16 cellular contexts compared by ENCODE assay signal in genomic region chr6:163951326-163951725, GRCh38.
DNase-seq lines count a peak whose midpoint lies in the region; FAIRE-seq and TF ChIP-seq lines count a peak whose summit lies in the region.
"Had no signal": no experiment of that assay in that cellular context is flagged by ENCODE, and none has a peak within 500 bp of the region (broad histone marks: within the 10 kb centered on the region; RNA-seq: fewer than 3 reads in every experiment).

No MANE protein-coding gene starts in this region.

- no peak overlapping the region for H4K8ac ChIP-seq in mesenchymal stem cell (ENCODE audit: low read length)
- no peak overlapping the region for H4K8ac ChIP-seq in neuronal stem cell (ENCODE audit: low read depth, low read length)

- H3K79me2 ChIP-seq in astrocyte (ENCODE audit: insufficient read depth, low read length) = no peaks in the 10 kb centered on the region

- H3K4me3 ChIP-seq in astrocyte (ENCODE audit: insufficient read depth, low read depth, low read length) (no peak overlapping the region), mesenchymal stem cell (ENCODE audit: insufficient read depth in 1 of 2, low read depth in 1 of 2, low read length in 2 of 2) (no peak overlapping the region), neuronal stem cell (ENCODE audit: low read length in 2 of 2) (no peak overlapping the region), H7 (ENCODE audit: insufficient read depth, low read depth, low read length) (no peak overlapping the region)
- H3K4me3 ChIP-seq: BLaER1 treated with 17β-estradiol and CSF1 and Interleukin-3, amounts not matched to agents 10 nM and 100 nM had no signal

- H2AFZ ChIP-seq in astrocyte (ENCODE audit: low read depth, low read length) (no peak overlapping the region), mesenchymal stem cell (ENCODE audit: low read depth, low read length) (no peak overlapping the region), neuronal stem cell (ENCODE audit: low read length) (no peak overlapping the region)

- no peak for DNase-seq in astrocyte (ENCODE audit: low read depth)
- DNase-seq in mesenchymal stem cell = no peak
- no peak for DNase-seq in neuronal stem cell (ENCODE audit: low spot score)
- peak; percentile 52 for DNase-seq in smooth muscle cell of the brain vasculature (ENCODE audit: low read depth, low spot score)
- no peak for DNase-seq in H7
- DNase-seq in germinal center (ENCODE audit: low spot score) = no peak
- DNase-seq in progenitor cell of endocrine pancreas (ENCODE audit: low spot score, unreplicated experiment) = no peak
- DNase-seq: Calu3; CD8-positive, alpha-beta T cell; DMS79 treated with DMSO at 0.1 percent for 48 hours; GF-D8; GOT3; H9 had no signal

- no peaks in the 10 kb centered on the region for H3K9me3 Mint-ChIP-seq in astrocyte (ENCODE audit: unreplicated experiment)
- no peaks in the 10 kb centered on the region for H3K9me3 Mint-ChIP-seq in progenitor cell of endocrine pancreas (ENCODE audit: low read depth)
- H3K9me3 Mint-ChIP-seq: CD8-positive, alpha-beta T cell had no signal

- no peaks in the 10 kb centered on the region for H4K20me1 ChIP-seq in astrocyte (ENCODE audit: insufficient read depth, low read length)
- H4K20me1 ChIP-seq: BLaER1 treated with 17β-estradiol and CSF1 and Interleukin-3, amounts not matched to agents 10 nM and 100 nM had no signal

- H3K4me1 Mint-ChIP-seq in astrocyte (ENCODE audit: low read depth, unreplicated experiment) = peaks cover 35% of the 10 kb centered on the region
- peaks cover 4% of the 10 kb centered on the region for H3K4me1 Mint-ChIP-seq in progenitor cell of endocrine pancreas (ENCODE audit: low read depth)
- H3K4me1 Mint-ChIP-seq: B cell had no signal

- H3K27me3 Mint-ChIP-seq in astrocyte (ENCODE audit: low read depth, unreplicated experiment) (peaks cover 3% of the 10 kb centered on the region), progenitor cell of endocrine pancreas (peaks cover 11% of the 10 kb centered on the region)

- H3K36me3 Mint-ChIP-seq in astrocyte (ENCODE audit: low read depth, unreplicated experiment) (no peaks in the 10 kb centered on the region), progenitor cell of endocrine pancreas (ENCODE audit: insufficient read depth) (no peaks in the 10 kb centered on the region)
- H3K36me3 Mint-ChIP-seq: CD8-positive, alpha-beta T cell had no signal

- H3K4me2 ChIP-seq in astrocyte (ENCODE audit: low read length) (no peak overlapping the region), mesenchymal stem cell (ENCODE audit: low read length, poor library complexity, severe bottlenecking) (no peak overlapping the region), neuronal stem cell (ENCODE audit: insufficient read depth, low read length, poor library complexity, severe bottlenecking) (no peak overlapping the region)
- H3K4me2 ChIP-seq: BLaER1 treated with 17β-estradiol and CSF1 and Interleukin-3, amounts not matched to agents 10 nM and 100 nM had no signal

- H3K27me3 ChIP-seq in astrocyte (ENCODE audit: insufficient read depth, low read length) (no peaks in the 10 kb centered on the region), mesenchymal stem cell (ENCODE audit: control insufficient read depth in 1 of 2, insufficient read depth in 1 of 2, low read length in 2 of 2) (no peaks in the 10 kb centered on the region), neuronal stem cell (ENCODE audit: control insufficient read depth in 3 of 3, insufficient read depth in 3 of 3, low read depth in 1 of 3, low read length in 3 of 3) (no peaks in the 10 kb centered on the region), H7 (ENCODE audit: control insufficient read depth, insufficient read depth, low read length) (no peaks in the 10 kb centered on the region)
- H3K27me3 ChIP-seq: BLaER1 treated with 17β-estradiol and CSF1 and Interleukin-3, amounts not matched to agents 10 nM and 100 nM had no signal

- H3K79me1 ChIP-seq in mesenchymal stem cell (replicated peaks; ENCODE audit: low read length, poor library complexity, severe bottlenecking) = no peaks in the 10 kb centered on the region
- no peaks in the 10 kb centered on the region for H3K79me1 ChIP-seq in neuronal stem cell (ENCODE audit: low read depth, low read length)

- H3K36me3 ChIP-seq in astrocyte (ENCODE audit: insufficient read depth, low read length) (no peaks in the 10 kb centered on the region), mesenchymal stem cell (ENCODE audit: control insufficient read depth in 1 of 2, insufficient read depth in 2 of 2, low read depth in 1 of 2, low read length in 2 of 2) (no peaks in the 10 kb centered on the region), neuronal stem cell (replicated peaks in 1 of 2; ENCODE audit: control insufficient read depth in 2 of 2, insufficient read depth in 2 of 2, low read length in 2 of 2) (no peaks in the 10 kb centered on the region), H7 (replicated peaks; ENCODE audit: control insufficient read depth, insufficient read depth, low read length) (no peaks in the 10 kb centered on the region)
- H3K36me3 ChIP-seq: BLaER1 treated with 17β-estradiol and CSF1 and Interleukin-3, amounts not matched to agents 10 nM and 100 nM had no signal

- H3K18ac ChIP-seq in mesenchymal stem cell (ENCODE audit: low read depth in 1 of 2, low read length in 2 of 2) = no peak overlapping the region
- peak overlapping the region; percentile 45 for H3K18ac ChIP-seq in neuronal stem cell (ENCODE audit: low read length)

- H3K27ac ChIP-seq in astrocyte (ENCODE audit: low read depth, low read length) = no peak overlapping the region
- H3K27ac ChIP-seq in mesenchymal stem cell (ENCODE audit: low read length, poor library complexity, severe bottlenecking) = no peak overlapping the region
- H3K27ac ChIP-seq in neuronal stem cell (replicated peaks; ENCODE audit: low read length) = no peak overlapping the region
- H3K27ac ChIP-seq: BLaER1 treated with 17β-estradiol and CSF1 and Interleukin-3, amounts not matched to agents 10 nM and 100 nM had no signal

- H3K4me1 ChIP-seq in astrocyte (ENCODE audit: insufficient read depth, low read length) = peaks cover 22% of the 10 kb centered on the region
- H3K4me1 ChIP-seq in mesenchymal stem cell (ENCODE audit: control insufficient read depth, insufficient read depth, low read depth, low read length) = peaks cover 13% of the 10 kb centered on the region
- peaks cover 6 to 14% of the 10 kb centered on the region in 2 donors for H3K4me1 ChIP-seq in neuronal stem cell (ENCODE audit: control insufficient read depth in 2 of 2, insufficient read depth in 1 of 2, low read depth in 1 of 2, low read length in 2 of 2)

- H3K27ac Mint-ChIP-seq in astrocyte (ENCODE audit: unreplicated experiment) (peak overlapping the region; percentile 16), progenitor cell of endocrine pancreas (no peak overlapping the region)
- H3K27ac Mint-ChIP-seq: B cell; CD8-positive, alpha-beta T cell; H9 had no signal

- FAIRE-seq in astrocyte (lab: Jason Lieb, UNC) = no peak
- FAIRE-seq: HTR-8/SVneo had no signal

- no peak overlapping the region for H2BK12ac ChIP-seq in mesenchymal stem cell (ENCODE audit: low read length in 2 of 2)
- no peak overlapping the region for H2BK12ac ChIP-seq in neuronal stem cell (ENCODE audit: low read length)

- H2AK5ac ChIP-seq in mesenchymal stem cell (ENCODE audit: low read length, severe bottlenecking) (no peak overlapping the region), neuronal stem cell (ENCODE audit: low read depth, low read length) (no peak overlapping the region)

- no peak overlapping the region for H3K4ac ChIP-seq in mesenchymal stem cell (ENCODE audit: low read depth in 1 of 2, low read length in 2 of 2)
- H3K4ac ChIP-seq in neuronal stem cell (ENCODE audit: low read length) = no peak overlapping the region

- H2BK120ac ChIP-seq in mesenchymal stem cell (ENCODE audit: low read depth, low read length) = no peak overlapping the region
- no peak overlapping the region for H2BK120ac ChIP-seq in neuronal stem cell (ENCODE audit: low read depth, low read length)

- H2BK15ac ChIP-seq in mesenchymal stem cell (ENCODE audit: low read depth, poor library complexity, severe bottlenecking) (no peak overlapping the region), neuronal stem cell (ENCODE audit: low read length) (peak overlapping the region; percentile 25)

- no peak for TF ChIP-seq CTCF in astrocyte (IDR thresholded peaks at IDR 0.05; ENCODE audit: insufficient read depth, low read depth, low read length)
- no peak for TF ChIP-seq CTCF in progenitor cell of endocrine pancreas (IDR thresholded peaks at IDR 0.05; ENCODE audit: unreplicated experiment)

- no peak overlapping the region for H2BK5ac ChIP-seq in mesenchymal stem cell (ENCODE audit: low read depth, low read length, poor library complexity, severe bottlenecking)
- H2BK5ac ChIP-seq in neuronal stem cell (ENCODE audit: low read length) = no peak overlapping the region

- WGBS in mesenchymal stem cell = 96% methylated on average over 5 of the region's 5 CpGs
- WGBS in neuronal stem cell (ENCODE audit: extremely low coverage in 2 of 2, insufficient read length in 2 of 2, insufficient replicate concordance in 1 of 2), 2 donors = no CpG with 5 or more reads among the region's 5 CpGs

- H3K9me3 ChIP-seq in astrocyte (ENCODE audit: insufficient read depth, low read depth, low read length) = no peaks in the 10 kb centered on the region
- H3K9me3 ChIP-seq in mesenchymal stem cell (ENCODE audit: control insufficient read depth, low read length) = no peaks in the 10 kb centered on the region
- H3K9me3 ChIP-seq in neuronal stem cell (replicated peaks in 1 of 2; ENCODE audit: control insufficient read depth in 2 of 2, insufficient read depth in 1 of 2, low read depth in 1 of 2, low read length in 2 of 2) = peaks cover 2 to 6% of the 10 kb centered on the region in 2 donors
- H3K9me3 ChIP-seq: BLaER1 treated with 17β-estradiol and CSF1 and Interleukin-3, amounts not matched to agents 10 nM and 100 nM had no signal

- no peak overlapping the region for H3K23ac ChIP-seq in mesenchymal stem cell (ENCODE audit: low read length in 2 of 2)
- H3K23ac ChIP-seq in neuronal stem cell (ENCODE audit: low read depth, low read length, poor library complexity) = no peak overlapping the region

- H3K9ac ChIP-seq in astrocyte (ENCODE audit: low read length) (no peak overlapping the region), mesenchymal stem cell (ENCODE audit: low read length) (no peak overlapping the region), neuronal stem cell (ENCODE audit: low read depth, low read length, poor library complexity) (no peak overlapping the region)
- H3K9ac ChIP-seq: BLaER1 treated with 17β-estradiol and CSF1 and Interleukin-3, amounts not matched to agents 10 nM and 100 nM had no signal

- H4K91ac ChIP-seq in mesenchymal stem cell (ENCODE audit: low read length) (peak overlapping the region; percentile 31), neuronal stem cell (ENCODE audit: low read depth, low read length, poor library complexity) (no peak overlapping the region)

- H3K14ac ChIP-seq in mesenchymal stem cell (ENCODE audit: low read length in 2 of 2) (no peak overlapping the region), neuronal stem cell (ENCODE audit: low read length) (no peak overlapping the region)

- H3K4me3 Mint-ChIP-seq in astrocyte (ENCODE audit: unreplicated experiment) (no peak overlapping the region), progenitor cell of endocrine pancreas (ENCODE audit: low read depth) (no peak overlapping the region)
- H3K4me3 Mint-ChIP-seq: B cell; CD8-positive, alpha-beta T cell had no signal
